26 cellular contexts compared by ENCODE assay signal in genomic region chr1:231301990-231302389, GRCh38.
"Had no signal": no experiment of that assay in that cellular context is flagged by ENCODE, and none has a peak within 500 bp of the region (broad histone marks: within the 10 kb centered on the region; RNA-seq: fewer than 3 reads in every experiment).

No MANE protein-coding gene starts in this region.

- ATAC-seq: stimulated activated effector memory CD8-positive, alpha-beta T cell treated with anti-CD3 and anti-CD28 coated beads, Interleukin-12 subunit alpha, Interleukin-12 subunit beta, amount 100 ng/mL, for 72 hours; stimulated activated memory B cell treated with anti-CD40 and anti-IgM and Interleukin-4, amounts not matched to agents 10 μg/mL and 1 μg/mL and 100 μg/mL, for 72 hours; stimulated activated naive B cell treated with anti-CD40 and anti-IgM and Interleukin-4, amounts not matched to agents 10 μg/mL and 1 μg/mL and 100 μg/mL, for 72 hours; stimulated activated naive CD8-positive, alpha-beta T cell treated with anti-CD3 and anti-CD28 coated beads, Interleukin-15, amount 100 ng/mL, for 72 hours; stimulated activated naive CD8-positive, alpha-beta T cell treated with anti-CD3 and anti-CD28 coated beads, Interleukin-15, Interleukin-2, amounts not matched to agents 100 U/mL and 50 U/mL, for 24 hours had no signal

- H3K4me1 ChIP-seq: stomach, suprapubic skin, testis, thyroid gland, tibial artery, tibial nerve, transverse colon, upper lobe of left lung, uterus, vagina had no signal

- H3K4me3 ChIP-seq: stomach, suprapubic skin, testis, thoracic aorta, thyroid gland, tibial artery, tibial nerve, transverse colon, upper lobe of left lung, uterus, vagina had no signal

- H3K27me3 ChIP-seq: stomach, suprapubic skin, testis, thyroid gland, tibial artery, tibial nerve, transverse colon, upper lobe of left lung, uterus, vagina had no signal

- H3K27ac ChIP-seq: stomach, suprapubic skin, testis, thoracic aorta, thyroid gland, tibial artery, tibial nerve, transverse colon, upper lobe of left lung, uterus, vagina had no signal

- H3K9me3 ChIP-seq: stomach, suprapubic skin, testis, thoracic aorta, thyroid gland, tibial artery, tibial nerve, transverse colon, upper lobe of left lung, uterus, vagina had no signal

- H3K36me3 ChIP-seq: stomach, suprapubic skin, thoracic aorta, thyroid gland, tibial artery, tibial nerve, transverse colon, upper lobe of left lung, uterus, vagina had no signal

- FAIRE-seq: urothelium cell line had no signal

- DNase-seq: stimulated activated CD4-positive, alpha-beta T cell treated with anti-CD3 and anti-CD28 coated beads, Interleukin-2, amount 100 ng/mL, for 48 hours; stimulated activated CD4-positive, alpha-beta T cell treated with anti-CD3 and anti-CD28 coated beads, Interleukin-4, amount 100 ng/mL, for 1 hour; stimulated activated CD4-positive, alpha-beta T cell treated with anti-CD3 and anti-CD28 coated beads, Interleukin-4, amount 100 ng/mL, for 24 hours; stimulated activated CD4-positive, alpha-beta T cell treated with anti-CD3 and anti-CD28 coated beads, Interleukin-4, amount 100 ng/mL, for 4 hours; stimulated activated CD8-positive, alpha-beta memory T cell treated with anti-CD3 and anti-CD28 coated beads, Interleukin-4, amount 100 ng/mL, for 48 hours; stimulated activated naive B cell treated with anti-CD40 and anti-IgM and Interleukin-4, amounts not matched to agents 10 μg/mL and 1 μg/mL and 100 μg/mL, for 72 hours; stimulated activated naive CD4-positive, alpha-beta T cell; stimulated activated naive CD4-positive, alpha-beta T cell treated with Interleukin-2 at 50 U/mL for 16 hours; stimulated activated naive CD8-positive, alpha-beta T cell treated with anti-CD3 and anti-CD28 coated beads, Interleukin-15, amount 100 ng/mL, for 72 hours; stimulated activated naive CD8-positive, alpha-beta T cell treated with anti-CD3 and anti-CD28 coated beads, Interleukin-15, Interleukin-2, amounts not matched to agents 100 U/mL and 50 U/mL, for 24 hours; stomach; substantia nigra; testis; thyroid gland; tibial artery; transverse colon; trophoblast cell; upper lobe of left lung; uterus had no signal
